ENCODE assay signal across 1 cellular context in the genomic region with DNA sequence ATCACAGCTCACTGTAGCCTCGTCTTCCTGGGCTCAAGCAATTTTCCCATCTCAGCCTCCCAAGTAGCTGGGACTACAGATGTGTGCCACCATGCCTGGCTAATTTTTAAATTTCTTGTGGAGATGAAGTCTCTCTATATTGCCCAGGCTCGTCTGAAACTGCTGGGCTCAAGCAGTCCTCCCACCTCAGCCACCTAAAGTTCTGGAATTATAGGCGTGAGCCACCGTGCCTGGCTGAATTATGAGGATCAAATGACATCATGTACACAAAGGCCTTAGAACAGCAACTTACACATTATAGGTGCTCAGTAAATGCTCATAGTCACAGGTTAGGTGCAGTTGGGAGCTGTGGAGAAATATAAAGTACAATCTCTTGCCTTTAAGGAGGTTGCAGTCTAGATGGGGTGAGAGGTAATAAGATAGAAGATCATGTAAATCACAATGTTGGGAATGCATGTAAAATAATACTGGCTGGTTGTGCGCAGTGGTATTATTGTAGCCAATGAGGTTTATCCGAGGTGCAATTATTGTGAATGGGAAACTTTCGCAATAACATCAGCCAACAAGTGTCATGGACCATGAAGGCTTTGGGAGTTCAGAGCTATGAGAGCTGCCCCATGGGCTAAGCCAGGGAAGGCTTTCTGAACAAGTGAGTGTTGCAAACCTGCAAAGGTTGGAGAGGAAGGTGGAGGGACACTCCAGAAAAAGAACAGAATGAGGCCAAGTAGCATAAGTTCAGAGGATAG.
TF ChIP-seq lines count a peak whose summit lies in the region.

No MANE protein-coding gene starts in this region.

TF ChIP-seq in HEK293, 187 proteins besides CTCF, POLR2A, EP300 and RAD21 (continued from another document):
- TF ChIP-seq ZNF561 (tag by site-specific recombination; IDR thresholded peaks at IDR 0.05; ENCODE audit: borderline replicate concordance) (0 out of 2 replicates have a peak, but pooled peaks have one; percentile 16), SCRT2 (tag by site-specific recombination; IDR thresholded peaks at IDR 0.05) (peak; percentile 90), ATF2 (tag by site-specific recombination; IDR thresholded peaks at IDR 0.05; ENCODE audit: low read depth) (peak; percentile 43; the same call in 1 of the 2 replicates), ZNF16 (tag by site-specific recombination; IDR thresholded peaks at IDR 0.05; ENCODE audit: low read depth) (no peak)
